ENCODE assay signal across 8 cellular contexts in genomic region chr2:39468574-39469331, GRCh38. TPM values are rescaled to one million over a fixed set of nuclear protein-coding genes. Genes with fewer than 3 reads are reported as not detected.
A peak's percentile ranks its signal among the peaks of the same experiment; 100 is the strongest.
DNase-seq lines count a peak whose midpoint lies in the region; ATAC-seq, FAIRE-seq and TF ChIP-seq lines count a peak whose summit lies in the region.
"Had no signal": no experiment of that assay in that cellular context is flagged by ENCODE, and none has a peak within 500 bp of the region (broad histone marks: within the 10 kb centered on the region; RNA-seq: fewer than 3 reads in every experiment).

No MANE protein-coding gene starts in this region.

- intact Hi-C loops in endothelial cell of umbilical vein (cut with micrococcal nuclease) = loop anchor here (1.0 kb wide), 1 partner anchor 31 kb away; the partner anchor contains the start of gene MAP4K3

- peaks cover 5 to 35% of the 10 kb centered on the region in 2 experiments for H3K4me1 ChIP-seq in SK-N-SH (ENCODE audit: control insufficient read depth in 1 of 2, insufficient read depth in 2 of 2, low read depth in 1 of 2, low read length in 1 of 2)
- H3K4me1 ChIP-seq in endothelial cell of umbilical vein (ENCODE audit: control insufficient read depth, extremely low read depth, insufficient read depth, low read length) = peaks cover 37% of the 10 kb centered on the region
- H3K4me1 ChIP-seq in muscle layer of colon (ENCODE audit: insufficient read depth, low read length) = peaks cover 31% of the 10 kb centered on the region
- H3K4me1 ChIP-seq in urinary bladder (ENCODE audit: insufficient read depth) = peaks cover 2% of the 10 kb centered on the region
- peaks cover 0 to 29% (median 5%) of the 10 kb centered on the region in 4 donors for H3K4me1 ChIP-seq in Peyer's patch

- no peaks in the 10 kb centered on the region for H4K20me1 ChIP-seq in SK-N-SH (ENCODE audit: insufficient read depth)
- H4K20me1 ChIP-seq in endothelial cell of umbilical vein (replicated peaks; ENCODE audit: control insufficient read depth, extremely low read depth, insufficient read depth, low read length) = no peaks in the 10 kb centered on the region

- peaks cover 14% of the 10 kb centered on the region for H3F3A ChIP-seq in SK-N-SH (replicated peaks; ENCODE audit: insufficient read depth)

- CTCF ChIA-PET in SK-N-SH (lab: Yijun Ruan, JAX) = interaction anchor here (1.2 to 1.7 kb wide), 4 partner anchors 13 to 89 kb away, joined by 3 to 4 read pairs (median 3); no protein-coding TSS in a partner anchor
- CTCF ChIA-PET in endothelial cell of umbilical vein (lab: Charles Lee) = interaction anchor here (1.0 to 3.0 kb wide), 9 partner anchors 10 to 261 kb away, joined by 3 to 13 read pairs (median 6); no protein-coding TSS in a partner anchor

- no peak for TF ChIP-seq RAD21 in SK-N-SH (IDR thresholded peaks at IDR 0.05; ENCODE audit: low read length)

- H3K27me3 ChIP-seq in SK-N-SH (ENCODE audit: insufficient read depth) (no peaks in the 10 kb centered on the region), endothelial cell of umbilical vein (ENCODE audit: control insufficient read depth in 2 of 2, insufficient read depth in 2 of 2, low read length in 2 of 2) (no peaks in the 10 kb centered on the region), muscle layer of colon (ENCODE audit: control insufficient read depth in 1 of 2, insufficient read depth in 2 of 2, low read length in 2 of 2) (no peaks in the 10 kb centered on the region), Peyer's patch (no peaks in the 10 kb centered on the region)

- TF ChIP-seq POLR2A in endothelial cell of umbilical vein (IDR thresholded peaks at IDR 0.05; ENCODE audit: low read depth, low read length) = no peak
- TF ChIP-seq POLR2A in Peyer's patch (IDR thresholded peaks at IDR 0.05) = no peak

- FAIRE-seq in endothelial cell of umbilical vein (lab: Jason Lieb, UNC) = peak; percentile 4

- H3K79me2 ChIP-seq in SK-N-SH (ENCODE audit: insufficient read depth) = no peaks in the 10 kb centered on the region
- H3K79me2 ChIP-seq in endothelial cell of umbilical vein (ENCODE audit: control insufficient read depth, insufficient read depth, low read length) = no peaks in the 10 kb centered on the region

- H3K9me3 ChIP-seq in SK-N-SH (no peaks in the 10 kb centered on the region), endothelial cell of umbilical vein (replicated peaks; ENCODE audit: control insufficient read depth, insufficient read depth, low read length) (no peaks in the 10 kb centered on the region), muscle layer of colon (ENCODE audit: low read length) (no peaks in the 10 kb centered on the region), Peyer's patch (no peaks in the 10 kb centered on the region)

- H2AFZ ChIP-seq in SK-N-SH (ENCODE audit: low read depth) (peak overlapping the region; percentile 58; the same call in 1 of the 2 replicates), endothelial cell of umbilical vein (ENCODE audit: low read depth, low read length) (no peak overlapping the region)

- TF ChIP-seq EP300 in SK-N-SH (IDR thresholded peaks at IDR 0.05; ENCODE audit: borderline replicate concordance in 1 of 2, low read depth in 1 of 2, low read length in 1 of 2) = no peak

- peak overlapping the region; percentile 29 to 58; a peak in 3 of 4 replicates for H3K27ac ChIP-seq in SK-N-SH (ENCODE audit: low read depth in 2 of 2, low read length in 1 of 2)
- H3K27ac ChIP-seq in endothelial cell of umbilical vein (ENCODE audit: insufficient read depth, low read depth, low read length) = peak overlapping the region; percentile 58
- peak overlapping the region; percentile 1 for H3K27ac ChIP-seq in muscle layer of colon (ENCODE audit: low read depth, low read length)
- peak overlapping the region; percentile 59 for H3K27ac ChIP-seq in urinary bladder (ENCODE audit: low read depth)
- H3K27ac ChIP-seq in Peyer's patch = peak overlapping the region in 2 of 4 donors; percentile 40 to 64

- no peak overlapping the region for H3K9ac ChIP-seq in SK-N-SH
- H3K9ac ChIP-seq in endothelial cell of umbilical vein (replicated peaks; ENCODE audit: extremely low read depth, insufficient read depth, low read length) = no peak overlapping the region
- H3K9ac ChIP-seq in muscle layer of colon (ENCODE audit: low read length) = no peak overlapping the region

- H3K36me3 ChIP-seq in SK-N-SH (replicated peaks in 1 of 2; ENCODE audit: control insufficient read depth in 1 of 2, insufficient read depth in 2 of 2, low read length in 1 of 2) (no peaks in the 10 kb centered on the region), endothelial cell of umbilical vein (ENCODE audit: control insufficient read depth in 2 of 2, extremely low read depth in 1 of 2, insufficient read depth in 2 of 2, low read length in 2 of 2) (no peaks in the 10 kb centered on the region), muscle layer of colon (ENCODE audit: insufficient read depth, low read length) (no peaks in the 10 kb centered on the region), urinary bladder (ENCODE audit: insufficient read depth) (no peaks in the 10 kb centered on the region), Peyer's patch (no peaks in the 10 kb centered on the region)

- dilution Hi-C loops in endothelial cell of umbilical vein (cut with MboI; ENCODE audit: extremely low pct_ligation_motif_present, low sequenced_read_pairs) = no loop called here

- H3K9me1 ChIP-seq in endothelial cell of umbilical vein (replicated peaks; ENCODE audit: control insufficient read depth, extremely low read depth, insufficient read depth, low read length) = no peaks in the 10 kb centered on the region

- WGBS in SK-N-SH (ENCODE audit: low lambda C conversion rate) = 97% methylated on average over 4 of the region's 4 CpGs
- 89% methylated on average over 4 of the region's 4 CpGs for WGBS in urinary bladder

- peak overlapping the region; percentile 62 for H3K4me2 ChIP-seq in SK-N-SH
- H3K4me2 ChIP-seq in endothelial cell of umbilical vein (ENCODE audit: insufficient read depth, low read length) = no peak overlapping the region

- ATAC-seq in HG03439 (IDR thresholded peaks at IDR 0.05; ENCODE audit: unreplicated experiment) = no peak

- no TSS peak for BruUV-seq in endothelial cell of umbilical vein (replicated peaks; lab: Mats Ljungman, UMichigan)

- no peaks in the 10 kb centered on the region for H3K9me2 ChIP-seq in SK-N-SH

- H3K4me3 ChIP-seq in SK-N-SH (ENCODE audit: low read depth in 2 of 2, low read length in 1 of 2) (no peak overlapping the region), endothelial cell of umbilical vein (replicated peaks in 1 of 3; ENCODE audit: insufficient read depth in 1 of 3, low read depth in 1 of 3, low read length in 3 of 3) (no peak overlapping the region), muscle layer of colon (ENCODE audit: low read depth in 1 of 2, low read length in 2 of 2) (no peak overlapping the region), urinary bladder (ENCODE audit: low read depth, low read length) (no peak overlapping the region), Peyer's patch (no peak overlapping the region)

- TF ChIP-seq CTCF in SK-N-SH (IDR thresholded peaks at IDR 0.05) (no peak), endothelial cell of umbilical vein (IDR thresholded peaks at IDR 0.05; ENCODE audit: extremely low read depth in 1 of 2, insufficient read depth in 1 of 2, low read depth in 1 of 2, low read length in 2 of 2) (no peak), Peyer's patch (IDR thresholded peaks at IDR 0.05) (no peak)

- POLR2A ChIA-PET in SK-N-SH (lab: Yijun Ruan, JAX) (no interaction called here), endothelial cell of umbilical vein (lab: Charles Lee) (interaction anchor here (0.6 kb wide), 1 partner anchor 15 kb away, joined by 4 read pairs; no protein-coding TSS in a partner anchor)

- no peak for DNase-seq in SK-N-SH
- DNase-seq in endothelial cell of umbilical vein (ENCODE audit: low read depth, low spot score) = peak; percentile 18
- no peak for DNase-seq in Peyer's patch
- DNase-seq in T-helper 1 cell = no peak
- DNase-seq: midbrain had no signal

TF ChIP-seq in SK-N-SH, 30 proteins besides CTCF, POLR2A, EP300 and RAD21 (continues in another document):
- TF ChIP-seq EZH2phosphoT487 (IDR thresholded peaks at IDR 0.05; ENCODE audit: borderline replicate concordance, low read depth) (no peak), MEF2A (IDR thresholded peaks at IDR 0.05; ENCODE audit: borderline replicate concordance, low read depth) (no peak)

TF ChIP-seq in endothelial cell of umbilical vein, 7 proteins besides CTCF, POLR2A, EP300 and RAD21:
- no peak for TF ChIP-seq GATA2 (IDR thresholded peaks at IDR 0.05; ENCODE audit: insufficient read depth, insufficient read length, low read depth, low read length)
- TF ChIP-seq MYC (IDR thresholded peaks at IDR 0.05; ENCODE audit: low read depth, low read length) = no peak
- no peak for TF ChIP-seq JUN (IDR thresholded peaks at IDR 0.05; ENCODE audit: borderline replicate concordance, insufficient read depth, insufficient read length, low read depth)

RNA-seq across cellular contexts. Expression of gene MAP4K3, which starts 31.7 kb away (rescaled TPM):
- 8.8 and 11.1 TPM in 2 replicates for polyA plus RNA-seq in SK-N-SH (2012; rRNA removed)
- polyA plus RNA-seq in SK-N-SH (2012; cell fraction: cytosol; rRNA removed) = 12.0 and 14.6 TPM in 2 replicates
- 8.6 and 21.1 TPM in 2 replicates for polyA plus RNA-seq in SK-N-SH (2012; cell fraction: nucleus; rRNA removed)
- total RNA-seq in endothelial cell of umbilical vein = 45.9 and 46.2 TPM in 2 replicates
- 6.4 and 8.0 TPM in 2 replicates for polyA plus RNA-seq in endothelial cell of umbilical vein
- 8.0 and 8.1 TPM in 2 replicates for polyA plus RNA-seq in endothelial cell of umbilical vein (2011; cell fraction: cytosol; rRNA removed)
- 37.0 and 46.6 TPM in 2 replicates for polyA plus RNA-seq in endothelial cell of umbilical vein (2011; cell fraction: nucleus; rRNA removed)
- 13.5 and 17.1 TPM in 2 replicates for polyA plus RNA-seq in endothelial cell of umbilical vein (2012)
- polyA minus RNA-seq in endothelial cell of umbilical vein = 19.6 and 20.1 TPM in 2 replicates
- polyA minus RNA-seq in endothelial cell of umbilical vein (2011; cell fraction: cytosol; rRNA and poly(A)+ RNA removed) = 8.5 TPM
- 98.0 and 121 TPM in 2 replicates for polyA minus RNA-seq in endothelial cell of umbilical vein (2011; cell fraction: nucleus; rRNA and poly(A)+ RNA removed)
- total RNA-seq in urinary bladder = 208 TPM
- 18.1 TPM for polyA plus RNA-seq in urinary bladder
- 10 to 100 TPM; 41.3 to 80.9 (median 43.9) TPM for total RNA-seq in Peyer's patch
